17 cellular contexts compared by ENCODE assay signal in the genomic region with DNA sequence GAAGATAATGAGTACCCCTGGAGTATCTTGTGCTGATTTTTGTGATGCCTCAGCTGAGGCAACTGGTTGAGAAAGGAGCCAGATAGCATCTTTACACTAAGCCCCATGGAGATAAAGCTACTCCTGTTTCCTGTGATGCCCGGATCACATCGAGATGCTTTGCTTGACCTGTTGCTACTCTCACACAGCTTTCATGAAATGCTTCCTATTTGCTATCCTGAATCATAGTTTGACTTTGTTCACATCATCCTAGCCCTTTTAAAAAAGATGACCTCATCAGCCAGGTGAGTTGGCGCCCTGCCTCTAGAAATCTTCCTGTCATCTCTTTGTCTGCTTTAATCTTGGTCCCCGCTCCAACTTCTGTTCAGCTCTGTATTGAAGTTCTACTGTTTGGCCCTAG.
DNase-seq lines count a peak whose midpoint lies in the region; ATAC-seq, FAIRE-seq and TF ChIP-seq lines count a peak whose summit lies in the region.
"Had no signal": no experiment of that assay in that cellular context is flagged by ENCODE, and none has a peak within 500 bp of the region (broad histone marks: within the 10 kb centered on the region; RNA-seq: fewer than 3 reads in every experiment).

No MANE protein-coding gene starts in this region.

- intact Hi-C loops in activated CD8-positive, alpha-beta T cell treated with anti-CD3 and anti-CD28 coated beads for 36 hours (cut with micrococcal nuclease): no loop called here
- intact Hi-C loops in HepG2 (cut with micrococcal nuclease; ENCODE audit: unreplicated experiment): loop anchor here (1.0 kb wide), 1 partner anchor 217 kb away; no protein-coding TSS in a partner anchor
- intact Hi-C loops in activated T-helper 2 cell treated with anti-CD3 and anti-CD28 coated beads, Interferon-gamma antibody, Interleukin-2, Interleukin-4, amounts not matched to agents 10 μg/mL and 5 μg/mL and 100 μg/mL, durations not matched to agents 14 hours and 24 hours and 36 hours (cut with micrococcal nuclease): no loop called here

- no peaks in the 10 kb centered on the region for H4K20me1 ChIP-seq in HepG2 (ENCODE audit: insufficient read depth, low read length)
- H4K20me1 ChIP-seq: BLaER1 treated with 17β-estradiol and CSF1 and Interleukin-3, amounts not matched to agents 10 nM and 100 nM had no signal

- no peak for TF ChIP-seq CTCF in activated CD8-positive, alpha-beta T cell treated with anti-CD3 and anti-CD28 coated beads for 36 hours (IDR thresholded peaks at IDR 0.05)
- no peak for TF ChIP-seq CTCF in HepG2 (CRISPR knock-in tag; IDR thresholded peaks at IDR 0.05)
- TF ChIP-seq CTCF in type B pancreatic cell (conservative IDR thresholded peaks at IDR 0.05): no peak

- H3K79me2 ChIP-seq in HepG2 (ENCODE audit: insufficient read depth, low read length): no peaks in the 10 kb centered on the region

- ATAC-seq in activated CD8-positive, alpha-beta T cell treated with anti-CD3 and anti-CD28 coated beads for 36 hours: peak; percentile 34
- ATAC-seq in activated CD8-positive, alpha-beta T cell treated with anti-CD3 and anti-CD28 coated beads, Interleukin-2, amount 10 ng/mL, durations not matched to agents 7 days and 5 days: no peak
- ATAC-seq in HepG2 (peak; percentile 52), HG03565 (IDR thresholded peaks at IDR 0.05; ENCODE audit: unreplicated experiment) (no peak)
- ATAC-seq: activated CD8-positive, alpha-beta memory T cell treated with anti-CD3 and anti-CD28 coated beads, Interleukin-2, amount 10 ng/mL, durations not matched to agents 7 days and 5 days; effector memory CD8-positive, alpha-beta T cell had no signal

- no peak for DNase-seq in activated CD8-positive, alpha-beta T cell treated with anti-CD3 and anti-CD28 coated beads for 36 hours
- no peak for DNase-seq in activated CD8-positive, alpha-beta T cell treated with anti-CD3 and anti-CD28 coated beads, Interleukin-2, amount 10 ng/mL, durations not matched to agents 7 days and 5 days
- DNase-seq in SHP77 (lab: John Stamatoyannopoulos, UW): peak; percentile 58 to 72
- DNase-seq in HepG2 (ENCODE audit: low spot score): peak; percentile 52
- no peak for DNase-seq in type B pancreatic cell (ENCODE audit: extremely low spot score, unreplicated experiment)
- DNase-seq in small intestine: no peak
- DNase-seq in activated T-helper 2 cell treated with anti-CD3 and anti-CD28 coated beads, Interferon-gamma antibody, Interleukin-2, Interleukin-4, amounts not matched to agents 10 μg/mL and 5 μg/mL and 100 μg/mL, durations not matched to agents 14 hours and 24 hours and 36 hours (ENCODE audit: low spot score): no peak
- DNase-seq: activated CD8-positive, alpha-beta memory T cell treated with anti-CD3 and anti-CD28 coated beads, Interleukin-2, amount 10 ng/mL, durations not matched to agents 7 days and 5 days; activated naive CD4-positive, alpha-beta T cell; effector memory CD8-positive, alpha-beta T cell; NCI-H1436; NK-92 treated with Interleukin-12 subunit alpha and Interleukin-12 subunit beta, amount 100 ng/mL, for 24 hours; tibial artery had no signal

- 8% methylated on average over 4 of the region's 4 CpGs for WGBS in HepG2 (ENCODE audit: low lambda C conversion rate)
- 75 to 88% (median 86%) methylated on average over 4 of the region's 4 CpGs for WGBS in small intestine, 3 donors

- no peak overlapping the region for H3K27ac ChIP-seq in HepG2 (ENCODE audit: extremely low read length, insufficient read depth, low read length)
- H3K27ac ChIP-seq in small intestine (ENCODE audit: low read depth in 1 of 2, low read length in 1 of 2): no peak overlapping the region
- H3K27ac ChIP-seq: BLaER1 treated with 17β-estradiol and CSF1 and Interleukin-3, amounts not matched to agents 10 nM and 100 nM; tibial artery had no signal

- H3K4me1 Mint-ChIP-seq in activated CD8-positive, alpha-beta T cell treated with anti-CD3 and anti-CD28 coated beads for 36 hours (ENCODE audit: low read depth): peaks cover 33% of the 10 kb centered on the region
- peaks cover 20% of the 10 kb centered on the region for H3K4me1 Mint-ChIP-seq in activated CD8-positive, alpha-beta T cell treated with anti-CD3 and anti-CD28 coated beads, Interleukin-2, amount 10 ng/mL, durations not matched to agents 7 days and 5 days (ENCODE audit: low read depth)
- H3K4me1 Mint-ChIP-seq in type B pancreatic cell (ENCODE audit: unreplicated experiment): peaks cover 64% of the 10 kb centered on the region
- H3K4me1 Mint-ChIP-seq in activated T-helper 2 cell treated with anti-CD3 and anti-CD28 coated beads, Interferon-gamma antibody, Interleukin-2, Interleukin-4, amounts not matched to agents 10 μg/mL and 5 μg/mL and 100 μg/mL, durations not matched to agents 14 hours and 24 hours and 36 hours (ENCODE audit: low read depth): peaks cover 19% of the 10 kb centered on the region

- no peaks in the 10 kb centered on the region for H3K36me3 ChIP-seq in HepG2 (replicated peaks in 1 of 2; ENCODE audit: control insufficient read depth in 1 of 2, insufficient read depth in 2 of 2, low read length in 2 of 2)
- H3K36me3 ChIP-seq in small intestine (ENCODE audit: control insufficient read depth in 2 of 2, insufficient read depth in 2 of 2, low read length in 2 of 2): no peaks in the 10 kb centered on the region
- H3K36me3 ChIP-seq: BLaER1 treated with 17β-estradiol and CSF1 and Interleukin-3, amounts not matched to agents 10 nM and 100 nM; tibial artery had no signal

- H3K4me3 ChIP-seq in HepG2 (replicated peaks in 1 of 3; ENCODE audit: insufficient read depth in 1 of 3, low read depth in 2 of 3, low read length in 3 of 3) (no peak overlapping the region), small intestine (ENCODE audit: low read depth in 1 of 2, low read length in 2 of 2) (no peak overlapping the region)
- H3K4me3 ChIP-seq: BLaER1 treated with 17β-estradiol and CSF1 and Interleukin-3, amounts not matched to agents 10 nM and 100 nM; SK-N-MC; tibial artery had no signal

- H3K4me2 ChIP-seq in HepG2 (ENCODE audit: low read depth, low read length): peak overlapping the region; percentile 26; the same call in 1 of the 2 replicates
- H3K4me2 ChIP-seq: BLaER1 treated with 17β-estradiol and CSF1 and Interleukin-3, amounts not matched to agents 10 nM and 100 nM had no signal

- TF ChIP-seq EP300 in HepG2 (IDR thresholded peaks at IDR 0.05; ENCODE audit: low read depth in 2 of 2, low read length in 2 of 2): peak in 1 of 2 experiments; percentile 18; a peak in 1 of 4 replicates
- TF ChIP-seq EP300 in HepG2 (CRISPR knock-in tag; IDR thresholded peaks at IDR 0.05; ENCODE audit: borderline replicate concordance): no peak

- in situ Hi-C loops in HepG2 (cut with HindIII; ENCODE audit: extremely low pct_ligation_motif_present, low pct_unique_long_range_greater_than_20kb): no loop called here

- H3K9me3 ChIP-seq in HepG2 (ENCODE audit: low read length): no peaks in the 10 kb centered on the region
- no peaks in the 10 kb centered on the region for H3K9me3 ChIP-seq in small intestine (ENCODE audit: control insufficient read depth, low read depth)
- H3K9me3 ChIP-seq: tibial artery had no signal

- FAIRE-seq in HepG2 (lab: Jason Lieb, UNC) (no peak), small intestine (lab: Jason Lieb, UNC) (no peak)
- FAIRE-seq: islet of Langerhans had no signal

- H3K27me3 Mint-ChIP-seq in activated CD8-positive, alpha-beta T cell treated with anti-CD3 and anti-CD28 coated beads for 36 hours: no peaks in the 10 kb centered on the region
- H3K27me3 Mint-ChIP-seq in activated CD8-positive, alpha-beta T cell treated with anti-CD3 and anti-CD28 coated beads, Interleukin-2, amount 10 ng/mL, durations not matched to agents 7 days and 5 days (ENCODE audit: low read depth): no peaks in the 10 kb centered on the region
- no peaks in the 10 kb centered on the region for H3K27me3 Mint-ChIP-seq in type B pancreatic cell
- H3K27me3 Mint-ChIP-seq in activated T-helper 2 cell treated with anti-CD3 and anti-CD28 coated beads, Interferon-gamma antibody, Interleukin-2, Interleukin-4, amounts not matched to agents 10 μg/mL and 5 μg/mL and 100 μg/mL, durations not matched to agents 14 hours and 24 hours and 36 hours (ENCODE audit: low read depth): no peaks in the 10 kb centered on the region
- H3K27me3 Mint-ChIP-seq: activated CD8-positive, alpha-beta memory T cell treated with anti-CD3 and anti-CD28 coated beads, Interleukin-2, amount 10 ng/mL, durations not matched to agents 7 days and 5 days; effector memory CD8-positive, alpha-beta T cell had no signal

- H2AFZ ChIP-seq in HepG2 (ENCODE audit: low read length): no peak overlapping the region

- no TSS peak for BruUV-seq in HepG2 (replicated peaks; lab: Mats Ljungman, UMichigan)

- TF ChIP-seq POLR2A in HepG2 (IDR thresholded peaks at IDR 0.05; ENCODE audit: insufficient read depth in 1 of 2, low read depth in 2 of 2, low read length in 2 of 2): no peak

- H3K27me3 ChIP-seq in HepG2 (ENCODE audit: control insufficient read depth in 1 of 2, insufficient read depth in 2 of 2, low read length in 2 of 2) (no peaks in the 10 kb centered on the region; a peak in 1 of 5 replicates), small intestine (ENCODE audit: control insufficient read depth in 2 of 2, insufficient read depth in 2 of 2, low read length in 2 of 2) (no peaks in the 10 kb centered on the region)
- H3K27me3 ChIP-seq: BLaER1 treated with 17β-estradiol and CSF1 and Interleukin-3, amounts not matched to agents 10 nM and 100 nM; tibial artery had no signal

- H3K9ac ChIP-seq in HepG2 (ENCODE audit: insufficient read depth, low read depth, low read length): no peak overlapping the region
- H3K9ac ChIP-seq: BLaER1 treated with 17β-estradiol and CSF1 and Interleukin-3, amounts not matched to agents 10 nM and 100 nM had no signal

- no peak overlapping the region for H3K27ac Mint-ChIP-seq in activated CD8-positive, alpha-beta T cell treated with anti-CD3 and anti-CD28 coated beads for 36 hours
- no peak overlapping the region for H3K27ac Mint-ChIP-seq in activated CD8-positive, alpha-beta T cell treated with anti-CD3 and anti-CD28 coated beads, Interleukin-2, amount 10 ng/mL, durations not matched to agents 7 days and 5 days
- H3K27ac Mint-ChIP-seq in type B pancreatic cell: peak overlapping the region; percentile 8
- no peak overlapping the region for H3K27ac Mint-ChIP-seq in activated T-helper 2 cell treated with anti-CD3 and anti-CD28 coated beads, Interferon-gamma antibody, Interleukin-2, Interleukin-4, amounts not matched to agents 10 μg/mL and 5 μg/mL and 100 μg/mL, durations not matched to agents 14 hours and 24 hours and 36 hours
- H3K27ac Mint-ChIP-seq: activated CD8-positive, alpha-beta memory T cell treated with anti-CD3 and anti-CD28 coated beads, Interleukin-2, amount 10 ng/mL, durations not matched to agents 7 days and 5 days had no signal

- CTCF ChIA-PET in activated CD8-positive, alpha-beta T cell treated with anti-CD3 and anti-CD28 coated beads for 36 hours (lab: Charles Lee): no interaction called here
- CTCF ChIA-PET in activated CD8-positive, alpha-beta T cell treated with anti-CD3 and anti-CD28 coated beads, Interleukin-2, amount 10 ng/mL, durations not matched to agents 7 days and 5 days (lab: Charles Lee): interaction anchor here (1.4 kb wide), 1 partner anchor 53 kb away, joined by 3 read pairs; no protein-coding TSS in a partner anchor
- CTCF ChIA-PET in HepG2 (lab: Yijun Ruan, JAX; ENCODE audit: low intra/inter-chr PET ratio, low total read pairs): no interaction called here

- no peaks in the 10 kb centered on the region for H3K36me3 Mint-ChIP-seq in activated CD8-positive, alpha-beta T cell treated with anti-CD3 and anti-CD28 coated beads for 36 hours (ENCODE audit: low read depth)
- peaks cover 4% of the 10 kb centered on the region for H3K36me3 Mint-ChIP-seq in activated CD8-positive, alpha-beta T cell treated with anti-CD3 and anti-CD28 coated beads, Interleukin-2, amount 10 ng/mL, durations not matched to agents 7 days and 5 days (ENCODE audit: low read depth)
- H3K36me3 Mint-ChIP-seq in type B pancreatic cell: peaks cover 4% of the 10 kb centered on the region
- no peaks in the 10 kb centered on the region for H3K36me3 Mint-ChIP-seq in activated T-helper 2 cell treated with anti-CD3 and anti-CD28 coated beads, Interferon-gamma antibody, Interleukin-2, Interleukin-4, amounts not matched to agents 10 μg/mL and 5 μg/mL and 100 μg/mL, durations not matched to agents 14 hours and 24 hours and 36 hours (ENCODE audit: low read depth)

- H3K4me3 Mint-ChIP-seq in activated CD8-positive, alpha-beta T cell treated with anti-CD3 and anti-CD28 coated beads for 36 hours: no peak overlapping the region
- no peak overlapping the region for H3K4me3 Mint-ChIP-seq in activated CD8-positive, alpha-beta T cell treated with anti-CD3 and anti-CD28 coated beads, Interleukin-2, amount 10 ng/mL, durations not matched to agents 7 days and 5 days
- peak overlapping the region; percentile 28 for H3K4me3 Mint-ChIP-seq in type B pancreatic cell
- H3K4me3 Mint-ChIP-seq in activated T-helper 2 cell treated with anti-CD3 and anti-CD28 coated beads, Interferon-gamma antibody, Interleukin-2, Interleukin-4, amounts not matched to agents 10 μg/mL and 5 μg/mL and 100 μg/mL, durations not matched to agents 14 hours and 24 hours and 36 hours (ENCODE audit: low read depth): no peak overlapping the region
- H3K4me3 Mint-ChIP-seq: activated CD8-positive, alpha-beta memory T cell treated with anti-CD3 and anti-CD28 coated beads, Interleukin-2, amount 10 ng/mL, durations not matched to agents 7 days and 5 days; effector memory CD8-positive, alpha-beta T cell had no signal

- no peak for TF ChIP-seq RAD21 in HepG2 (CRISPR knock-in tag; IDR thresholded peaks at IDR 0.05)

- POLR2A ChIA-PET in activated CD8-positive, alpha-beta T cell treated with anti-CD3 and anti-CD28 coated beads for 36 hours (lab: Charles Lee): interaction anchor here (1.8 kb wide), 1 partner anchor 9 kb away, joined by 5 read pairs; no protein-coding TSS in a partner anchor
- POLR2A ChIA-PET in activated CD8-positive, alpha-beta T cell treated with anti-CD3 and anti-CD28 coated beads, Interleukin-2, amount 10 ng/mL, durations not matched to agents 7 days and 5 days (lab: Charles Lee): no interaction called here
- POLR2A ChIA-PET in HepG2 (lab: Yijun Ruan, JAX): no interaction called here

- peaks cover 3% of the 10 kb centered on the region for H3K9me3 Mint-ChIP-seq in activated CD8-positive, alpha-beta T cell treated with anti-CD3 and anti-CD28 coated beads for 36 hours
- H3K9me3 Mint-ChIP-seq in activated CD8-positive, alpha-beta T cell treated with anti-CD3 and anti-CD28 coated beads, Interleukin-2, amount 10 ng/mL, durations not matched to agents 7 days and 5 days (ENCODE audit: insufficient read depth): no peaks in the 10 kb centered on the region
- peaks cover 5% of the 10 kb centered on the region for H3K9me3 Mint-ChIP-seq in type B pancreatic cell
- peaks cover 8% of the 10 kb centered on the region for H3K9me3 Mint-ChIP-seq in activated T-helper 2 cell treated with anti-CD3 and anti-CD28 coated beads, Interferon-gamma antibody, Interleukin-2, Interleukin-4, amounts not matched to agents 10 μg/mL and 5 μg/mL and 100 μg/mL, durations not matched to agents 14 hours and 24 hours and 36 hours
- H3K9me3 Mint-ChIP-seq: effector memory CD8-positive, alpha-beta T cell had no signal

- peaks cover 62% of the 10 kb centered on the region for H3K4me1 ChIP-seq in HepG2 (ENCODE audit: insufficient read depth, low read length)
- peaks cover 3 to 17% of the 10 kb centered on the region in 2 donors for H3K4me1 ChIP-seq in small intestine (ENCODE audit: control insufficient read depth in 2 of 2, insufficient read depth in 1 of 2, low read depth in 1 of 2, low read length in 1 of 2)

Comparison
In these comparisons a context has a peak if more than half of its experiments do, and no peak if none do; other contexts are left out.
1. ATAC-seq: peak in activated CD8-positive, alpha-beta T cell treated with anti-CD3 and anti-CD28 coated beads for 36 hours (single experiment) and HepG2 (single experiment); none in activated CD8-positive, alpha-beta T cell treated with anti-CD3 and anti-CD28 coated beads, Interleukin-2, amount 10 ng/mL, durations not matched to agents 7 days and 5 days (single experiment) and HG03565 (single experiment).
2. DNase-seq: peak in SHP77 (2 of 2) and HepG2 (single experiment); none in activated CD8-positive, alpha-beta T cell treated with anti-CD3 and anti-CD28 coated beads for 36 hours (single experiment), activated CD8-positive, alpha-beta T cell treated with anti-CD3 and anti-CD28 coated beads, Interleukin-2, amount 10 ng/mL, durations not matched to agents 7 days and 5 days (single experiment), type B pancreatic cell (single experiment), small intestine (single experiment) and activated T-helper 2 cell treated with anti-CD3 and anti-CD28 coated beads, Interferon-gamma antibody, Interleukin-2, Interleukin-4, amounts not matched to agents 10 μg/mL and 5 μg/mL and 100 μg/mL, durations not matched to agents 14 hours and 24 hours and 36 hours (single experiment).